Comparison of ENCODE assay signal across 8 cellular contexts in the genomic region with DNA sequence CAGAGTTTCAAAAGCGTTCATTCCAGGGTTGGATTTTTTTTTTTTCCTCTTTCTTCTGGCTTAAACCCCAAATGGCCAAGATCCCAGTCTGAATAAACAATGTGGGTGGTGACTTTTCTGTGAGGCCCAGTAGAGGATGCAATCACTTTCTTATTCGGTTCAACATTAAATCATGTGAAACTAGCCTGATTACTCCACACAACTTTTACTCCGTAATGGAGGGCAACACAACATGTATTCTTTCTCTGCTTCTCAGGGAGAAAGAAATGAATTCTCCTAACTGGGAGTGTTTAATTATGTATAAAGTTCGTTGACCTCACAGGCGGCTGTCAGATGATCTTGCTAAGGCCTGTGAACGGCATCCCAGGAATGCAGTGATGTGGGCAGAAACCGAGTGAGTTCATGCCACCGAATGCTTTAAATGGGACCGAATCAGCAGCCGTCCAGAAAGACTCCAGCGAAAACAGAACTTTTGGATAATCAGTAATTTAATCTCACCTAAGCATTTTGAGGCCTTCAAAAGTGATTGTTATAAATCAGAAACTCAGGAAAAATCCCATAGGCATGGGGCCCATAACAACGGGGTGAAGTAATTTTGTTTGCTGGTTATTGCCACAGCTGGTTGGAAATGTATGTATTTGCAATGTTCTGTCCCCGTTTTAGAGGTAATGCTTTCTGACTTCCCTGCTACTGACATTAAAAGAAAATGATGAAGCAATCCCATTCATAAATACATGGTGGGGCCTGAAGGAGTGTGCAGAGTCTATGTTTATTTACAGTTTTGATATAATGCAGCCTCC.
DNase-seq lines count a peak whose midpoint lies in the region; ATAC-seq, FAIRE-seq and TF ChIP-seq lines count a peak whose summit lies in the region.

No MANE protein-coding gene starts in this region.

- H3K79me2 ChIP-seq in parathyroid adenoma, result no peaks in the 10 kb centered on the region

- ATAC-seq in GM18873 (IDR thresholded peaks at IDR 0.05; ENCODE audit: low FRiP score, unreplicated experiment), result no peak
- ATAC-seq in HG02623 (IDR thresholded peaks at IDR 0.05; ENCODE audit: unreplicated experiment), result no peak

- no peaks in the 10 kb centered on the region for H3K9me3 ChIP-seq in parathyroid adenoma (ENCODE audit: control insufficient read depth, low read length)

- H3K4me3 ChIP-seq in parathyroid adenoma (ENCODE audit: low read depth, low read length), result peak overlapping the region; percentile 34

- H3K27ac ChIP-seq in parathyroid adenoma, result peak overlapping the region; percentile 95

- peak overlapping the region; percentile 0 for H3K9ac ChIP-seq in parathyroid adenoma

- H3K27me3 ChIP-seq in parathyroid adenoma (ENCODE audit: control insufficient read depth, insufficient read depth, low read length), result no peaks in the 10 kb centered on the region

- H3K4me2 ChIP-seq in parathyroid adenoma (ENCODE audit: low read length), result peak overlapping the region; percentile 67

- no peak for FAIRE-seq in frontal cortex (lab: Jason Lieb, UNC)

- peaks cover 52% of the 10 kb centered on the region for H3K4me1 ChIP-seq in parathyroid adenoma

- TF ChIP-seq CTCF in parathyroid adenoma (IDR thresholded peaks at IDR 0.05) (no peak), GM20000 (IDR thresholded peaks at IDR 0.05; ENCODE audit: extremely low read depth, missing control alignments) (no peak)

- no peaks in the 10 kb centered on the region for H3K36me3 ChIP-seq in parathyroid adenoma (ENCODE audit: control insufficient read depth, insufficient read depth, low read length)

- H2AFZ ChIP-seq in parathyroid adenoma, result peak overlapping the region; percentile 81

- peak; percentile 90 for DNase-seq in EL
- DNase-seq in SW480 (ENCODE audit: low spot score), result peak; percentile 66
- DNase-seq in frontal cortex (ENCODE audit: low spot score in 2 of 2), result peak; percentile 17 to 33
- no peak for DNase-seq in GM20000 (ENCODE audit: low spot score)
- no peak for DNase-seq in activated effector memory CD4-positive, alpha-beta T cell treated with Interleukin-2 at 50 U/mL for 16 hours

Comparison
In these comparisons a context has a peak if more than half of its experiments do, and no peak if none do; other contexts are left out.
1. DNase-seq: peak in EL (single experiment), SW480 (single experiment) and frontal cortex (2 of 2); none in GM20000 (single experiment) and activated effector memory CD4-positive, alpha-beta T cell treated with Interleukin-2 at 50 U/mL for 16 hours (single experiment).